In the genomic region with DNA sequence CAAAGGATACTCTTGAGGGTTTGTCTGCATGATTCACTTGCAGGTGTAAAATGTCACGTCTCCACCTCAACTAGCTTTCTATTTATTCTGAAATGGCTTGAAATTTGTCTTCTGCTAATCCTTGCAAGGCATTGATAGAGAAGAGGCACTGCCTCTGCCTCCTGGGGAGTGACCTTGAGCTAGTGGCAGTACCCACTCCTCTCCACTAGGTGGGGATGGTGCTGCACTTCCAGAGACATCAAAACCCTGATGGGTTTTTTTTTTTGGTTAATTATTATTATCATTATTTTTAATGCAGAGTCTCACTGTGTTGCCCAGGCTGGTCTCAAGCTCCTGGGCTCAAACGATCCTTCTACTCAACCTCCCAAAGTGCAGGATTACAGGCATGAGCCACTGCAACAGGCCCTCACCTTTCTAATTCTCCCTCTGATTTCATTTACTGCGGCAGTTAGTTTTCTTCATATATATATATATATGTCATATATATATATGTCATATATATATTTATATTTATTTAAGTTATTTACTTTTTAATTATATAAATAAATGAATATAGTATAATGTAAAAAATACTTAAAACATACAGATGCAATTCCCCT, we compare ENCODE assay signal across 8 cellular contexts.
DNase-seq lines count a peak whose midpoint lies in the region; ATAC-seq, FAIRE-seq and TF ChIP-seq lines count a peak whose summit lies in the region.

No MANE protein-coding gene starts in this region.

- H3K4me1 ChIP-seq in HEK293 (ENCODE audit: control insufficient read depth, insufficient read depth, low read length): no peaks in the 10 kb centered on the region

- POLR2A ChIA-PET in HEK293 (lab: Yijun Ruan, JAX): interaction anchor here (0.8 to 1.4 kb wide), 3 partner anchors 38 to 122 kb away, joined by 3 to 8 read pairs (median 3); a partner anchor contains a TSS

- no peak overlapping the region for H3K4me3 ChIP-seq in HEK293 (ENCODE audit: low read depth, low read length)

- ATAC-seq in stimulated activated naive CD8-positive, alpha-beta T cell treated with anti-CD3 and anti-CD28 coated beads, Interleukin-15, Interleukin-2, amounts not matched to agents 100 U/mL and 50 U/mL, for 24 hours: no peak
- no peak for ATAC-seq in HG03378 (IDR thresholded peaks at IDR 0.05; ENCODE audit: unreplicated experiment)

- H3K36me3 ChIP-seq in HEK293 (ENCODE audit: control insufficient read depth in 2 of 2, insufficient read depth in 1 of 2, low read length in 2 of 2): no peaks in the 10 kb centered on the region

- H3K9me3 ChIP-seq in HEK293 (ENCODE audit: control insufficient read depth, insufficient read depth, low read depth, low read length): no peaks in the 10 kb centered on the region

- peak; percentile 45 for FAIRE-seq in endometrium (lab: Jason Lieb, UNC)

- no peak overlapping the region for H3K27ac ChIP-seq in HEK293 (ENCODE audit: extremely low read depth, low read depth, low read length)

- DNase-seq in GDM1 (lab: John Stamatoyannopoulos, UW): peak; percentile 27
- peak; percentile 19 for DNase-seq in NCI-H226
- peak; percentile 6 to 32 for DNase-seq in activated CD8-positive, alpha-beta memory T cell treated with anti-CD3 and anti-CD28 coated beads for 1 hour (ENCODE audit: extremely low read depth in 1 of 2, low read depth in 1 of 2)
- DNase-seq in myocyte (ENCODE audit: low read depth): peak; percentile 65
- DNase-seq in stimulated activated naive CD8-positive, alpha-beta T cell treated with anti-CD3 and anti-CD28 coated beads, Interleukin-15, Interleukin-2, amounts not matched to agents 100 U/mL and 50 U/mL, for 24 hours: peak; percentile 64

- TF ChIP-seq CTCF in HEK293 (tag by site-specific recombination; IDR thresholded peaks at IDR 0.05): no peak

- CTCF ChIA-PET in HEK293 (lab: Yijun Ruan, JAX): interaction anchor here (0.5 to 3.4 kb wide), 22 partner anchors 8 to 787 kb away, joined by 3 to 44 read pairs (median 4); a partner anchor contains a TSS

TF ChIP-seq in HEK293, 187 proteins besides CTCF, POLR2A, EP300 and RAD21:
- TF ChIP-seq GLIS2 (tag by site-specific recombination; IDR thresholded peaks at IDR 0.05) (no peak), ZNF624 (tag by site-specific recombination; IDR thresholded peaks at IDR 0.05) (no peak), KLF16 (tag by site-specific recombination; IDR thresholded peaks at IDR 0.05) (no peak), ZNF16 (tag by site-specific recombination; IDR thresholded peaks at IDR 0.05; ENCODE audit: low read depth) (no peak), KLF8 (tag by site-specific recombination; IDR thresholded peaks at IDR 0.05) (no peak), ZNF654 (tag by site-specific recombination; IDR thresholded peaks at IDR 0.05; ENCODE audit: low read depth) (peak; percentile 53), GLI2 (tag by site-specific recombination; IDR thresholded peaks at IDR 0.05; ENCODE audit: borderline replicate concordance, low read depth) (no peak), ZBTB7A (tag by site-specific recombination; IDR thresholded peaks at IDR 0.05; ENCODE audit: low read depth) (no peak), GLIS1 (tag by site-specific recombination; IDR thresholded peaks at IDR 0.05) (peak; percentile 18; the same call in 1 of the 2 replicates)
